ENCODE assay signal across 16 cellular contexts in genomic region chr6:35683267-35683666, GRCh38. TPM values are rescaled to one million over a fixed set of nuclear protein-coding genes. Genes with fewer than 3 reads are reported as not detected.
DNase-seq lines count a peak whose midpoint lies in the region; ATAC-seq and TF ChIP-seq lines count a peak whose summit lies in the region.
"Had no signal": no experiment of that assay in that cellular context is flagged by ENCODE, and none has a peak within 500 bp of the region (broad histone marks: within the 10 kb centered on the region; RNA-seq: fewer than 3 reads in every experiment).

No MANE protein-coding gene starts in this region.

- H3K27me3 ChIP-seq in CD4-positive, CD25-positive, alpha-beta regulatory T cell (ENCODE audit: control insufficient read depth, insufficient read depth, low read length), result no peaks in the 10 kb centered on the region
- no peaks in the 10 kb centered on the region for H3K27me3 ChIP-seq in prostate gland (replicated peaks; ENCODE audit: insufficient read depth)
- H3K27me3 ChIP-seq: BLaER1 had no signal

- H3K9me3 Mint-ChIP-seq in activated CD4-positive, alpha-beta T cell treated with anti-CD3 and anti-CD28 coated beads, Interleukin-2, amount 10 ng/mL, durations not matched to agents 7 days and 5 days, result no peaks in the 10 kb centered on the region
- H3K9me3 Mint-ChIP-seq in CD4-positive, CD25-positive, alpha-beta regulatory T cell, result peaks cover 0 to 1% (median 0%) of the 10 kb centered on the region in 7 donors
- peaks cover 4% of the 10 kb centered on the region; the same call in 1 of the 2 replicates for H3K9me3 Mint-ChIP-seq in WTC11

- peak overlapping the region; percentile 41 for H3K27ac Mint-ChIP-seq in activated CD4-positive, alpha-beta T cell treated with anti-CD3 and anti-CD28 coated beads, Interleukin-2, amount 10 ng/mL, durations not matched to agents 7 days and 5 days
- H3K27ac Mint-ChIP-seq in CD4-positive, CD25-positive, alpha-beta regulatory T cell, result no peak overlapping the region
- no peak overlapping the region for H3K27ac Mint-ChIP-seq in WTC11

- H3K4me1 ChIP-seq in CD4-positive, CD25-positive, alpha-beta regulatory T cell (ENCODE audit: control insufficient read depth, insufficient read depth, low read length, poor library complexity, severe bottlenecking), result peaks cover 18% of the 10 kb centered on the region
- H3K4me1 ChIP-seq in prostate gland (replicated peaks), result peaks cover 5% of the 10 kb centered on the region

- intact Hi-C loops in prostate gland (cut with DNase I), result no loop called here

- H3K36me3 ChIP-seq in CD4-positive, CD25-positive, alpha-beta regulatory T cell (ENCODE audit: control insufficient read depth, insufficient read depth, low read length), result peaks cover 13% of the 10 kb centered on the region
- peaks cover 0 to 8% of the 10 kb centered on the region in 2 donors for H3K36me3 ChIP-seq in prostate gland

- TF ChIP-seq CTCF in WTC11 (IDR thresholded peaks at IDR 0.05) (no peak), prostate gland (IDR thresholded peaks at IDR 0.05) (no peak)

- POLR2A ChIA-PET in activated CD4-positive, alpha-beta T cell treated with anti-CD3 and anti-CD28 coated beads, Interleukin-2, amount 10 ng/mL, durations not matched to agents 7 days and 5 days (lab: Charles Lee), result no interaction called here
- POLR2A ChIA-PET in WTC11 (lab: Charles Lee), result no interaction called here

- H3K9me3 ChIP-seq in CD4-positive, CD25-positive, alpha-beta regulatory T cell (ENCODE audit: control insufficient read depth in 2 of 2, low read length in 2 of 2), result no peaks in the 10 kb centered on the region
- H3K9me3 ChIP-seq in prostate gland, result no peaks in the 10 kb centered on the region
- H3K9me3 ChIP-seq: BLaER1 had no signal

- peaks cover 45% of the 10 kb centered on the region for H3K4me1 Mint-ChIP-seq in activated CD4-positive, alpha-beta T cell treated with anti-CD3 and anti-CD28 coated beads, Interleukin-2, amount 10 ng/mL, durations not matched to agents 7 days and 5 days
- H3K4me1 Mint-ChIP-seq in CD4-positive, CD25-positive, alpha-beta regulatory T cell, result peaks cover 9 to 54% (median 27%) of the 10 kb centered on the region in 4 donors
- peaks cover 22% of the 10 kb centered on the region for H3K4me1 Mint-ChIP-seq in WTC11

- no peak for TF ChIP-seq POLR2A in prostate gland (IDR thresholded peaks at IDR 0.05)

- CTCF ChIA-PET in activated CD4-positive, alpha-beta T cell treated with anti-CD3 and anti-CD28 coated beads, Interleukin-2, amount 10 ng/mL, durations not matched to agents 7 days and 5 days (lab: Charles Lee), result interaction anchor here (0.6 to 1.0 kb wide), 5 partner anchors 9 to 115 kb away, joined by 3 to 6 read pairs (median 3); no protein-coding TSS in a partner anchor
- CTCF ChIA-PET in WTC11 (lab: Charles Lee), result interaction anchor here (1.9 to 2.3 kb wide), 2 partner anchors 53 to 160 kb away, joined by 4 to 10 read pairs; partner anchors contain the start of gene ARMC12

- ATAC-seq in CD4-positive, CD25-positive, alpha-beta regulatory T cell (ENCODE audit: low read depth in 2 of 2), result no peak
- ATAC-seq in WTC11 (no peak), HG03460 (IDR thresholded peaks at IDR 0.05; ENCODE audit: unreplicated experiment) (no peak)

- no peak for DNase-seq in activated CD4-positive, alpha-beta T cell treated with anti-CD3 and anti-CD28 coated beads, Interleukin-2, amount 10 ng/mL, durations not matched to agents 7 days and 5 days
- DNase-seq in activated CD4-positive, alpha-beta T cell treated with anti-CD3 and anti-CD28 coated beads, Interleukin-2, amount 50 U/mL, for 48 hours, result no peak
- no peak for DNase-seq in CD4-positive, CD25-positive, alpha-beta regulatory T cell
- DNase-seq in WTC11 (ENCODE audit: low spot score) (no peak), prostate gland (ENCODE audit: low spot score) (no peak), NCI-H748 treated with DMSO at 0.1 percent for 48 hours (lab: John Stamatoyannopoulos, UW) (no peak), NCI-H1092 (lab: John Stamatoyannopoulos, UW) (no peak)
- DNase-seq: 8988T, DND-41, HCEC 1CT, KBM-7, NCI-H146, NCI-H2081 treated with DMSO at 0.1 percent for 48 hours, NCI-H510A treated with DMSO at 0.1 percent for 48 hours had no signal

- H3K27me3 Mint-ChIP-seq in activated CD4-positive, alpha-beta T cell treated with anti-CD3 and anti-CD28 coated beads, Interleukin-2, amount 10 ng/mL, durations not matched to agents 7 days and 5 days, result no peaks in the 10 kb centered on the region
- no peaks in the 10 kb centered on the region for H3K27me3 Mint-ChIP-seq in CD4-positive, CD25-positive, alpha-beta regulatory T cell
- peaks cover 14% of the 10 kb centered on the region for H3K27me3 Mint-ChIP-seq in WTC11 (ENCODE audit: low read depth)

- no peak overlapping the region for H3K4me3 ChIP-seq in CD4-positive, CD25-positive, alpha-beta regulatory T cell (ENCODE audit: low read depth, low read length)
- H3K4me3 ChIP-seq in prostate gland, result no peak overlapping the region
- H3K4me3 ChIP-seq: BLaER1 had no signal

- no peak overlapping the region for H3K4me3 Mint-ChIP-seq in activated CD4-positive, alpha-beta T cell treated with anti-CD3 and anti-CD28 coated beads, Interleukin-2, amount 10 ng/mL, durations not matched to agents 7 days and 5 days
- peak overlapping the region in 1 of 4 donors; percentile 28 for H3K4me3 Mint-ChIP-seq in CD4-positive, CD25-positive, alpha-beta regulatory T cell
- H3K4me3 Mint-ChIP-seq in WTC11, result no peak overlapping the region

- peaks cover 38% of the 10 kb centered on the region for H3K36me3 Mint-ChIP-seq in activated CD4-positive, alpha-beta T cell treated with anti-CD3 and anti-CD28 coated beads, Interleukin-2, amount 10 ng/mL, durations not matched to agents 7 days and 5 days (ENCODE audit: low read depth)
- H3K36me3 Mint-ChIP-seq in CD4-positive, CD25-positive, alpha-beta regulatory T cell, result peaks cover 7% of the 10 kb centered on the region
- peaks cover 8% of the 10 kb centered on the region for H3K36me3 Mint-ChIP-seq in WTC11

- H3K27ac ChIP-seq in CD4-positive, CD25-positive, alpha-beta regulatory T cell (ENCODE audit: insufficient read depth, low read length, poor library complexity, severe bottlenecking), result peak overlapping the region; percentile 14
- peak overlapping the region; percentile 100 for H3K27ac ChIP-seq in prostate gland
- H3K27ac ChIP-seq: BLaER1 had no signal

TF ChIP-seq in WTC11, 78 proteins besides CTCF, POLR2A, EP300 and RAD21:
- TF ChIP-seq ZNF121 (CRISPR knock-in tag; IDR thresholded peaks at IDR 0.05), result peak; percentile 48; the same call in 1 of the 2 replicates
- no peak for TF ChIP-seq CBFB (CRISPR knock-in tag; IDR thresholded peaks at IDR 0.05; ENCODE audit: low read depth)
- TF ChIP-seq MYBL2 (CRISPR knock-in tag; IDR thresholded peaks at IDR 0.05), result no peak
- no peak for TF ChIP-seq ELF4 (CRISPR knock-in tag; IDR thresholded peaks at IDR 0.05; ENCODE audit: low read depth)
- TF ChIP-seq ESRRA (CRISPR knock-in tag; IDR thresholded peaks at IDR 0.05; ENCODE audit: borderline replicate concordance), result no peak

RNA-seq across cellular contexts. Expression of gene FKBP5, which starts 5.4 kb away (rescaled TPM):
- total RNA-seq in activated CD4-positive, alpha-beta T cell treated with anti-CD3 and anti-CD28 coated beads, Interleukin-2, amount 10 ng/mL, durations not matched to agents 7 days and 5 days, result 100 to 1,000 TPM in 1 of 2 experiments, 10 to 100 TPM in 1; 94.2 to 100 TPM
- total RNA-seq in CD4-positive, CD25-positive, alpha-beta regulatory T cell, result 55.0 TPM
- polyA plus RNA-seq in CD4-positive, CD25-positive, alpha-beta regulatory T cell, result 100 to 1,000 TPM in 2 of 4 donors, 10 to 100 TPM in 2; 27.5 to 157 (median 106) TPM
- 27.0 to 29.4 TPM (median 27.2 TPM) in 3 replicates for total RNA-seq in WTC11 (2021)
- 100 to 1,000 TPM; 201 to 248 TPM for total RNA-seq in prostate gland

RNA-seq across cellular contexts. Expression of gene ARMC12, which starts 53.6 kb away (rescaled TPM):
- 1 to 10 TPM; 1.2 to 1.6 TPM for total RNA-seq in activated CD4-positive, alpha-beta T cell treated with anti-CD3 and anti-CD28 coated beads, Interleukin-2, amount 10 ng/mL, durations not matched to agents 7 days and 5 days
- 0.57 TPM for total RNA-seq in CD4-positive, CD25-positive, alpha-beta regulatory T cell
- not detected for polyA plus RNA-seq in CD4-positive, CD25-positive, alpha-beta regulatory T cell
- total RNA-seq in WTC11 (2021) (1.0 to 2.0 TPM (median 1.4 TPM) in 3 replicates), prostate gland (1 to 10 TPM; 1.7 to 4.4 TPM)
